ENCODE assay signal across 8 cellular contexts in genomic region chr17:2029911-2030778, GRCh38. TPM values are rescaled to one million over a fixed set of nuclear protein-coding genes. Genes with fewer than 3 reads are reported as not detected.
DNase-seq lines count a peak whose midpoint lies in the region; ATAC-seq and TF ChIP-seq lines count a peak whose summit lies in the region.

Gene DPH1, plus strand, starts transcription at chr17:2030153. Its CDS starts 17 bp downstream, at chr17:2030170.

- DNase-seq in C1 segment of cervical spinal cord (lab: John Stamatoyannopoulos, UW) (peak in 13 of 14 donors; percentile 37 to 91 (median 81)), HT1080 (ENCODE audit: low read depth) (peak; percentile 83), NOMO-1 treated with dmso at 0.1 percent for 144 hours (lab: John Stamatoyannopoulos, UW; ENCODE audit: unreplicated experiment) (peak; percentile 73), endodermal cell (peak; percentile 98), mesenteric fat pad (ENCODE audit: low spot score) (peak; percentile 94)
- DNase-seq in activated CD8-positive, alpha-beta memory T cell treated with anti-CD3 and anti-CD28 coated beads, Interleukin-2, amount 10 ng/mL, durations not matched to agents 7 days and 5 days = peak; percentile 91
- DNase-seq in stimulated activated CD8-positive, alpha-beta memory T cell treated with anti-CD3 and anti-CD28 coated beads, Interleukin-15, amount 100 ng/mL, for 24 hours (ENCODE audit: low read depth) = peak; percentile 73

- no peaks in the 10 kb centered on the region for H3K36me3 Mint-ChIP-seq in activated CD8-positive, alpha-beta memory T cell treated with anti-CD3 and anti-CD28 coated beads, Interleukin-2, amount 10 ng/mL, durations not matched to agents 7 days and 5 days
- H3K36me3 Mint-ChIP-seq in endodermal cell (ENCODE audit: low read depth) = no peaks in the 10 kb centered on the region

- H3K4me1 ChIP-seq in endodermal cell (ENCODE audit: control insufficient read depth, insufficient read depth, low read length) = peaks cover 4% of the 10 kb centered on the region

- H3K4me1 Mint-ChIP-seq in activated CD8-positive, alpha-beta memory T cell treated with anti-CD3 and anti-CD28 coated beads, Interleukin-2, amount 10 ng/mL, durations not matched to agents 7 days and 5 days = peaks cover 19% of the 10 kb centered on the region
- H3K4me1 Mint-ChIP-seq in endodermal cell = peaks cover 5% of the 10 kb centered on the region

- peak within 1 kb of the TSS; percentile 97 for H3K4me3 ChIP-seq in endodermal cell (ENCODE audit: low read length)

- no peak within 1 kb of the TSS for H3K27ac ChIP-seq in endodermal cell (ENCODE audit: low read depth, low read length)

- peak; percentile 63 for ATAC-seq in GM19397 (IDR thresholded peaks at IDR 0.05; ENCODE audit: unreplicated experiment)
- ATAC-seq in activated CD8-positive, alpha-beta memory T cell treated with anti-CD3 and anti-CD28 coated beads, Interleukin-2, amount 10 ng/mL, durations not matched to agents 7 days and 5 days = peak; percentile 91

- H3K27ac Mint-ChIP-seq in activated CD8-positive, alpha-beta memory T cell treated with anti-CD3 and anti-CD28 coated beads, Interleukin-2, amount 10 ng/mL, durations not matched to agents 7 days and 5 days = peak within 1 kb of the TSS; percentile 81
- peak within 1 kb of the TSS; percentile 88 for H3K27ac Mint-ChIP-seq in endodermal cell

- no peaks in the 10 kb centered on the region for H3K9me3 ChIP-seq in endodermal cell (ENCODE audit: control insufficient read depth, low read length)

- peaks cover 36% of the 10 kb centered on the region for H3K27me3 Mint-ChIP-seq in activated CD8-positive, alpha-beta memory T cell treated with anti-CD3 and anti-CD28 coated beads, Interleukin-2, amount 10 ng/mL, durations not matched to agents 7 days and 5 days
- H3K27me3 Mint-ChIP-seq in endodermal cell (ENCODE audit: insufficient read depth) = peaks cover 46% of the 10 kb centered on the region

- no peaks in the 10 kb centered on the region for H3K36me3 ChIP-seq in endodermal cell (ENCODE audit: control insufficient read depth, insufficient read depth, low read length)

- CTCF ChIA-PET in activated CD8-positive, alpha-beta memory T cell treated with anti-CD3 and anti-CD28 coated beads, Interleukin-2, amount 10 ng/mL, durations not matched to agents 7 days and 5 days (lab: Charles Lee) = interaction anchor here (0.7 to 4.0 kb wide), 7 partner anchors 7 to 382 kb away, joined by 3 to 12 read pairs (median 4); no protein-coding TSS in a partner anchor

- peak within 1 kb of the TSS; percentile 89 for H3K4me3 Mint-ChIP-seq in activated CD8-positive, alpha-beta memory T cell treated with anti-CD3 and anti-CD28 coated beads, Interleukin-2, amount 10 ng/mL, durations not matched to agents 7 days and 5 days
- H3K4me3 Mint-ChIP-seq in endodermal cell = peak within 1 kb of the TSS; percentile 94

- WGBS in endodermal cell (ENCODE audit: insufficient coverage in 1 of 2, insufficient read length in 1 of 2), 2 experiments = 1 to 2% methylated on average over 29 to 59 of the region's 59 CpGs

- H3K9ac ChIP-seq in endodermal cell (ENCODE audit: extremely low read depth, low read length, poor library complexity, severe bottlenecking) = peak within 1 kb of the TSS; percentile 59

- H3K9me3 Mint-ChIP-seq in activated CD8-positive, alpha-beta memory T cell treated with anti-CD3 and anti-CD28 coated beads, Interleukin-2, amount 10 ng/mL, durations not matched to agents 7 days and 5 days (ENCODE audit: low read depth) = no peaks in the 10 kb centered on the region
- H3K9me3 Mint-ChIP-seq in endodermal cell = peaks cover 4% of the 10 kb centered on the region

- TF ChIP-seq CTCF in endodermal cell (conservative IDR thresholded peaks at IDR 0.05) = no peak

- no peaks in the 10 kb centered on the region for H3K27me3 ChIP-seq in endodermal cell (ENCODE audit: control insufficient read depth, insufficient read depth, low read length, poor library complexity, severe bottlenecking)

RNA-seq across cellular contexts. Expression of gene DPH1, which starts in this region (rescaled TPM):
- 44.7 and 53.9 TPM in 2 replicates for total RNA-seq in HT1080 (2014; rRNA removed; shearing (Covaris generic))
- 26.9 and 29.8 TPM in 2 replicates for polyA plus RNA-seq in HT1080 (2015; cell fraction: cytosol; rRNA removed)
- 113 and 117 TPM in 2 replicates for polyA plus RNA-seq in HT1080 (2015; cell fraction: nucleus; rRNA removed)
- 10 to 100 TPM; 29.2 to 37.5 TPM for total RNA-seq in activated CD8-positive, alpha-beta memory T cell treated with anti-CD3 and anti-CD28 coated beads, Interleukin-2, amount 10 ng/mL, durations not matched to agents 7 days and 5 days
- total RNA-seq in endodermal cell = 10 to 100 TPM; 31.1 to 48.3 TPM
- polyA plus RNA-seq in endodermal cell (2013, experiment 1 of 2) = 34.4 TPM
- 26.5 TPM for polyA plus RNA-seq in endodermal cell (2013, experiment 2 of 2)
- 35.6 TPM for total RNA-seq in mesenteric fat pad
